Comparison of ENCODE assay signal across 2 cellular contexts in genomic region chr1:69175078-69175477, GRCh38.
TF ChIP-seq lines count a peak whose summit lies in the region.

No MANE protein-coding gene starts in this region.

TF ChIP-seq in liver, 16 proteins besides CTCF, POLR2A, EP300 and RAD21 (continued from another document):
- no peak for TF ChIP-seq GABPA (IDR thresholded peaks at IDR 0.05 in 1 of 2, conservative IDR thresholded peaks at IDR 0.05 in 1 of 2)
- TF ChIP-seq ATF3 (IDR thresholded peaks at IDR 0.05), result no peak
- no peak for TF ChIP-seq HNF4A (conservative IDR thresholded peaks at IDR 0.05)
- no peak for TF ChIP-seq RXRA (IDR thresholded peaks at IDR 0.05)
- TF ChIP-seq, protein P1, sequence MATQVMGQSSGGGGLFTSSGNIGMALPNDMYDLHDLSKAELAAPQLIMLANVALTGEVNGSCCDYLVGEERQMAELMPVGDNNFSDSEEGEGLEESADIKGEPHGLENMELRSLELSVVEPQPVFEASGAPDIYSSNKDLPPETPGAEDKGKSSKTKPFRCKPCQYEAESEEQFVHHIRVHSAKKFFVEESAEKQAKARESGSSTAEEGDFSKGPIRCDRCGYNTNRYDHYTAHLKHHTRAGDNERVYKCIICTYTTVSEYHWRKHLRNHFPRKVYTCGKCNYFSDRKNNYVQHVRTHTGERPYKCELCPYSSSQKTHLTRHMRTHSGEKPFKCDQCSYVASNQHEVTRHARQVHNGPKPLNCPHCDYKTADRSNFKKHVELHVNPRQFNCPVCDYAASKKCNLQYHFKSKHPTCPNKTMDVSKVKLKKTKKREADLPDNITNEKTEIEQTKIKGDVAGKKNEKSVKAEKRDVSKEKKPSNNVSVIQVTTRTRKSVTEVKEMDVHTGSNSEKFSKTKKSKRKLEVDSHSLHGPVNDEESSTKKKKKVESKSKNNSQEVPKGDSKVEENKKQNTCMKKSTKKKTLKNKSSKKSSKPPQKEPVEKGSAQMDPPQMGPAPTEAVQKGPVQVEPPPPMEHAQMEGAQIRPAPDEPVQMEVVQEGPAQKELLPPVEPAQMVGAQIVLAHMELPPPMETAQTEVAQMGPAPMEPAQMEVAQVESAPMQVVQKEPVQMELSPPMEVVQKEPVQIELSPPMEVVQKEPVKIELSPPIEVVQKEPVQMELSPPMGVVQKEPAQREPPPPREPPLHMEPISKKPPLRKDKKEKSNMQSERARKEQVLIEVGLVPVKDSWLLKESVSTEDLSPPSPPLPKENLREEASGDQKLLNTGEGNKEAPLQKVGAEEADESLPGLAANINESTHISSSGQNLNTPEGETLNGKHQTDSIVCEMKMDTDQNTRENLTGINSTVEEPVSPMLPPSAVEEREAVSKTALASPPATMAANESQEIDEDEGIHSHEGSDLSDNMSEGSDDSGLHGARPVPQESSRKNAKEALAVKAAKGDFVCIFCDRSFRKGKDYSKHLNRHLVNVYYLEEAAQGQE (IDR thresholded peaks at IDR 0.05), result no peak
- TF ChIP-seq NR2F2 (IDR thresholded peaks at IDR 0.05), result no peak
- no peak for TF ChIP-seq TAF1 (conservative IDR thresholded peaks at IDR 0.05)
- no peak for TF ChIP-seq FOXA1 (IDR thresholded peaks at IDR 0.05)
TF ChIP-seq in liver: peak in this region for 0.

TF ChIP-seq in HepG2, 621 proteins besides CTCF, POLR2A, EP300 and RAD21:
- no peak for TF ChIP-seq SNAPC4 (CRISPR knock-in tag; IDR thresholded peaks at IDR 0.05)
- no peak for TF ChIP-seq ATF7 (IDR thresholded peaks at IDR 0.05)
- no peak for TF ChIP-seq ATF7 (CRISPR knock-in tag; IDR thresholded peaks at IDR 0.05)
- TF ChIP-seq BHLHE40 (IDR thresholded peaks at IDR 0.05; ENCODE audit: low read length), result no peak
- TF ChIP-seq E2F5 (CRISPR knock-in tag; conservative IDR thresholded peaks at IDR 0.05), result no peak
- no peak for TF ChIP-seq SALL1 (CRISPR knock-in tag; IDR thresholded peaks at IDR 0.05)
- TF ChIP-seq ZMYM2 (CRISPR knock-in tag; IDR thresholded peaks at IDR 0.05), result no peak
- TF ChIP-seq TCF12 (IDR thresholded peaks at IDR 0.05), result no peak
- no peak for TF ChIP-seq TCF12 (CRISPR knock-in tag; IDR thresholded peaks at IDR 0.05)
- TF ChIP-seq SRSF9 (IDR thresholded peaks at IDR 0.05; ENCODE audit: borderline replicate concordance, insufficient read depth, low read depth, low read length, poor library complexity, severe bottlenecking), result no peak
- no peak for TF ChIP-seq ATRX (CRISPR knock-in tag; IDR thresholded peaks at IDR 0.05; ENCODE audit: borderline replicate concordance)
- no peak for TF ChIP-seq RFXAP (CRISPR knock-in tag; IDR thresholded peaks at IDR 0.05; ENCODE audit: borderline replicate concordance)
- no peak for TF ChIP-seq IRX3 (CRISPR knock-in tag; IDR thresholded peaks at IDR 0.05; ENCODE audit: borderline replicate concordance, low read depth)
- TF ChIP-seq, protein P2, sequence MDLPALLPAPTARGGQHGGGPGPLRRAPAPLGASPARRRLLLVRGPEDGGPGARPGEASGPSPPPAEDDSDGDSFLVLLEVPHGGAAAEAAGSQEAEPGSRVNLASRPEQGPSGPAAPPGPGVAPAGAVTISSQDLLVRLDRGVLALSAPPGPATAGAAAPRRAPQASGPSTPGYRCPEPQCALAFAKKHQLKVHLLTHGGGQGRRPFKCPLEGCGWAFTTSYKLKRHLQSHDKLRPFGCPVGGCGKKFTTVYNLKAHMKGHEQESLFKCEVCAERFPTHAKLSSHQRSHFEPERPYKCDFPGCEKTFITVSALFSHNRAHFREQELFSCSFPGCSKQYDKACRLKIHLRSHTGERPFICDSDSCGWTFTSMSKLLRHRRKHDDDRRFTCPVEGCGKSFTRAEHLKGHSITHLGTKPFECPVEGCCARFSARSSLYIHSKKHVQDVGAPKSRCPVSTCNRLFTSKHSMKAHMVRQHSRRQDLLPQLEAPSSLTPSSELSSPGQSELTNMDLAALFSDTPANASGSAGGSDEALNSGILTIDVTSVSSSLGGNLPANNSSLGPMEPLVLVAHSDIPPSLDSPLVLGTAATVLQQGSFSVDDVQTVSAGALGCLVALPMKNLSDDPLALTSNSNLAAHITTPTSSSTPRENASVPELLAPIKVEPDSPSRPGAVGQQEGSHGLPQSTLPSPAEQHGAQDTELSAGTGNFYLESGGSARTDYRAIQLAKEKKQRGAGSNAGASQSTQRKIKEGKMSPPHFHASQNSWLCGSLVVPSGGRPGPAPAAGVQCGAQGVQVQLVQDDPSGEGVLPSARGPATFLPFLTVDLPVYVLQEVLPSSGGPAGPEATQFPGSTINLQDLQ (CRISPR knock-in tag; IDR thresholded peaks at IDR 0.05), result no peak
- TF ChIP-seq HOXA3 (CRISPR knock-in tag; IDR thresholded peaks at IDR 0.05), result no peak
